8 cellular contexts compared by ENCODE assay signal in the genomic region with DNA sequence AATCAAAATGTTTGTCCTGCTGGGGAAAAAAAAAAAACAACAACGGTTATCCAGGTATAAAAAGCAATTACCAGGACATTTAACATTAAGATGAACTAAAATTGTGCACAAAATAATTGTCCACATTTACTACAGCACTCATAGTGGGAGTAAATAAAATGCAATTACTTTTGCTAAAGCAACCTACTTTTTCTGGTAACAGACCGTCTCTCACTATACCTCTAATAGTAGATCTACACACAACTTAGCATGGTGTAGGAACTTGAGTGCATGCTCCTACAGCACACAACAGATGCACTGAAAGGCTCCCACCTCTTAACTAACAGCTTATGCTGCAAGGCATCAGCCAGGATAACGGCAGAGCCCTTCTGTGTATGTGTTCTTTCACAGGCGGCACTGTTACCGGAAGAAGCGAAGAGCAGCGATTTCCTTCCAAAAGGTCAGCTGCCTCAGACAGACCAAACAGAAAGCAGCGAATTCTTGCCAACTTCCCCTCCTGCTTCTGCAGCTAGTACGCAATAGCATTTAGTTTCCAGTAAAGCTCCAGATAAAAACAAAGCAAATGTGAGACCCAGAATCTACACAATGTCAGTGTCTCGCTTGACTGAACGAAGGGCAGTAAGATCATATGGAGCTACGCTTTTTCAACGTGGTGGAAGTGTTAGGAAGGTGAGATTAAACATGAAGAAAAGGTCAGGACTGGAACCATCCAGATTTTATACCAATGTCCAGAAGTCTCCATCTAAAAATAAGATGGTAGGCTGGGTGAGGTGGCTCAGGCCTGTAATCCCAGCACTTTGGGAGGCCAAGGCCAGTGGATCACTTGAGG. TPM values are rescaled to one million over a fixed set of nuclear protein-coding genes. Genes with fewer than 3 reads are reported as not detected.
DNase-seq lines count a peak whose midpoint lies in the region; ATAC-seq and TF ChIP-seq lines count a peak whose summit lies in the region.

No MANE protein-coding gene starts in this region.

- intact Hi-C loops in lower leg skin (cut with DNase I; ENCODE audit: low total_unique reads), result no loop called here

- no peaks in the 10 kb centered on the region for H3K9me3 Mint-ChIP-seq in chondrocyte (ENCODE audit: low read depth)

- DNase-seq in DMS 273 (lab: John Stamatoyannopoulos, UW; ENCODE audit: unreplicated experiment), result peak; percentile 92
- DNase-seq in NCI-H1694 treated with DMSO at 0.1 percent for 48 hours (lab: John Stamatoyannopoulos, UW), result peak; percentile 94
- peak; percentile 60 for DNase-seq in activated CD4-positive, CD25-positive, alpha-beta regulatory T cell treated with anti-CD3 and anti-CD28 coated beads, Interleukin-2, amount 50 U/mL, for 72 hours
- DNase-seq in chondrocyte (ENCODE audit: low spot score), result no peak
- DNase-seq in lower leg skin (ENCODE audit: low spot score in 2 of 2), result peak; percentile 89 to 93
- peak; percentile 35 to 80 for DNase-seq in stimulated activated CD4-positive, alpha-beta T cell treated with anti-CD3 and anti-CD28 coated beads, Interleukin-4, amount 100 ng/mL, for 4 hours
- no peak for DNase-seq in NCI-H1417 treated with DMSO at 0.1 percent for 48 hours (lab: John Stamatoyannopoulos, UW)

- WGBS in lower leg skin, 2 donors, result 35 to 52% methylated on average over 13 of the region's 13 CpGs

- TF ChIP-seq POLR2A in lower leg skin (IDR thresholded peaks at IDR 0.05), result no peak

- TF ChIP-seq CTCF in chondrocyte (IDR thresholded peaks at IDR 0.05) (peak; percentile 26), lower leg skin (IDR thresholded peaks at IDR 0.05) (no peak)

- no peaks in the 10 kb centered on the region for H3K27me3 Mint-ChIP-seq in chondrocyte (ENCODE audit: low read depth)

- H3K4me3 ChIP-seq in lower leg skin (ENCODE audit: low read depth, poor library complexity, severe bottlenecking), result no peak overlapping the region

- no peaks in the 10 kb centered on the region for H3K36me3 Mint-ChIP-seq in chondrocyte (ENCODE audit: low read depth)

- H3K4me1 Mint-ChIP-seq in chondrocyte (ENCODE audit: low read depth), result peaks cover 47% of the 10 kb centered on the region

- H3K4me3 Mint-ChIP-seq in chondrocyte (ENCODE audit: unreplicated experiment), result peak overlapping the region; percentile 55

- ATAC-seq in GM21526 (IDR thresholded peaks at IDR 0.05; ENCODE audit: low FRiP score, unreplicated experiment), result peak; percentile 67

- peak overlapping the region; percentile 92 for H3K27ac Mint-ChIP-seq in chondrocyte (ENCODE audit: unreplicated experiment)

RNA-seq across cellular contexts. Expression of gene STAT5B, which starts 27.6 kb away (rescaled TPM):
- total RNA-seq in chondrocyte (29.5 to 32.8 TPM (median 31.0 TPM) in 3 replicates), lower leg skin (10 to 100 TPM; 40.2 to 72.4 (median 50.5) TPM)

RNA-seq across cellular contexts. Expression of gene STAT5A, which starts 39.7 kb away (rescaled TPM):
- total RNA-seq in chondrocyte, result 12.2 to 17.6 TPM (median 14.3 TPM) in 3 replicates
- 10 to 100 TPM; 25.1 to 60.9 (median 48.0) TPM for total RNA-seq in lower leg skin

RNA-seq across cellular contexts. Expression of gene GHDC, which starts 54.3 kb away (rescaled TPM):
- total RNA-seq in chondrocyte (3.5 to 8.9 TPM (median 7.8 TPM) in 3 replicates), lower leg skin (10 to 100 TPM; 14.6 to 51.8 (median 20.7) TPM)

Comparison
In these comparisons a context has a peak if more than half of its experiments do, and no peak if none do; other contexts are left out.
1. DNase-seq: peak in DMS 273 (single experiment), NCI-H1694 treated with DMSO at 0.1 percent for 48 hours (single experiment), activated CD4-positive, CD25-positive, alpha-beta regulatory T cell treated with anti-CD3 and anti-CD28 coated beads, Interleukin-2, amount 50 U/mL, for 72 hours (single experiment), lower leg skin (2 of 2) and stimulated activated CD4-positive, alpha-beta T cell treated with anti-CD3 and anti-CD28 coated beads, Interleukin-4, amount 100 ng/mL, for 4 hours (2 of 2); none in chondrocyte (single experiment) and NCI-H1417 treated with DMSO at 0.1 percent for 48 hours (single experiment).